In the genomic region with DNA sequence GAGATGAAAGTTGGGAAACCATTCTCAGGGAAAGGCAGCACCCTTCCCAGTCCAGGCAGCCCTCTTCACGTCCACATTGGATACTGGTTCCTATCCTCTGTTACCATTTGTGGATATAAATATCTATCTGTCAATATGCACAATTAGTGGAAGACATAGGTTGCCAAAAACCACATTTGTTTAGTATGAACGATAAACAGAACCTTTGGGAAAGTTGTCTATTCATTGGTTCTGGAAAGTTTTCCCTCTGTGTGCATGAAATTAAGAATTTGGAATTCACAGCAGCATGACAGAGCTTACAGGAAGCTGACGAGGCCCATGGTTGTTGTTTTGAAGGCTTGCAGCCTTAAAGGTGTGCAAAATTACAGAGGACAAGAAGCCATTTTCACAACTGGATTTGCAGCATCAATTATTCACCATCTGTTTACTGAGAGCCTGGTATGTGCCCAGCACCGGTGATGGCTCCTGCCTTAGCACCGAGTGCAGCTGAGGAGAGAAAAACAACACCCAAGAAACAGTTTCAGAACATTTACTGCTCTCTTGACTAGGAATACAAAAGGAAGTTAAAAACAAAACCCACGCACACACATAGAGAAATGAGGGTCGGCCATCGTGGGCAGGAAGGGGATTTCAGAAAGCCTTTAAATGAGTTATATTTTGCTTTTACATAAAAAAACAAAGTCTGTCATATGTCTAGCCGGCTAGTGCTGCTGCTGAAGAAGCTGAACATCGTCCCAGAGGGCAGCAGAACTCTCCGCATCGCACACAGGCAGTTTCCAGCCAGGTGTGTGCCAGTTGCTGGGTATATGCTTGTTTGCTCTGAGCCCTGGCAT, we compare ENCODE assay signal across 17 cellular contexts.
A peak's percentile ranks its signal among the peaks of the same experiment; 100 is the strongest.
DNase-seq lines count a peak whose midpoint lies in the region; ATAC-seq and TF ChIP-seq lines count a peak whose summit lies in the region.
"Had no signal": no experiment of that assay in that cellular context is flagged by ENCODE, and none has a peak within 500 bp of the region (broad histone marks: within the 10 kb centered on the region; RNA-seq: fewer than 3 reads in every experiment).

No MANE protein-coding gene starts in this region.

- H3K27ac ChIP-seq in BLaER1 = 0 out of 2 replicates have a peak overlapping the region, but pooled peaks have one; percentile 18
- no peak overlapping the region for H3K27ac ChIP-seq in CD8-positive, alpha-beta T cell (ENCODE audit: low read depth, low read length)
- no peak overlapping the region for H3K27ac ChIP-seq in OCI-LY7 (ENCODE audit: low read depth, low read length, poor library complexity, severe bottlenecking)
- H3K27ac ChIP-seq: ascending aorta, coronary artery, esophagus muscularis mucosa, left ventricle myocardium inferior, sigmoid colon had no signal

- intact Hi-C loops in CD8-positive, alpha-beta T cell (cut with DNase I, micrococcal nuclease) = loop anchor here in 1 of 2 experiments (1.0 to 10.0 kb wide), 3 partner anchors 36 to 185 kb away; no protein-coding TSS in a partner anchor
- intact Hi-C loops in OCI-LY7 (cut with micrococcal nuclease; ENCODE audit: unreplicated experiment) = no loop called here
- intact Hi-C loops in left cardiac atrium (cut with DNase I) = no loop called here

- no peak overlapping the region; the same call in 1 of the 2 replicates for H2AFZ ChIP-seq in OCI-LY7 (ENCODE audit: low read length)

- H3K4me3 Mint-ChIP-seq in CD8-positive, alpha-beta T cell = peak overlapping the region; percentile 57
- no peak overlapping the region for H3K4me3 Mint-ChIP-seq in memory B cell
- H3K4me3 Mint-ChIP-seq: T-helper 2 cell treated with Interferon-gamma antibody and Interleukin-4, amounts not matched to agents 5 μg/mL and 100 μg/mL, for 36 hours had no signal

- no peak for TF ChIP-seq CTCF in CD8-positive, alpha-beta T cell (IDR thresholded peaks at IDR 0.05)
- no peak for TF ChIP-seq CTCF in OCI-LY7 (conservative IDR thresholded peaks at IDR 0.05; ENCODE audit: low read length)

- peaks cover under 1% of the 10 kb centered on the region for H3K36me3 Mint-ChIP-seq in CD8-positive, alpha-beta T cell
- H3K36me3 Mint-ChIP-seq in memory B cell = peaks cover 11% of the 10 kb centered on the region

- no peaks in the 10 kb centered on the region for H3K79me2 ChIP-seq in OCI-LY7 (ENCODE audit: insufficient read depth, low read depth, low read length)

- H3K4me2 ChIP-seq in BLaER1 = peak overlapping the region; percentile 51
- H3K4me2 ChIP-seq in OCI-LY7 (ENCODE audit: low read length) = no peak overlapping the region; the same call in 1 of the 2 replicates

- DNase-seq in CD8-positive, alpha-beta T cell = peak in 4 of 7 experiments; percentile 9 to 67 (median 36)
- DNase-seq in OCI-LY7 (ENCODE audit: low spot score) = peak; percentile 12
- DNase-seq in memory B cell (ENCODE audit: low spot score in 2 of 2) = no peak
- no peak for DNase-seq in left cardiac atrium
- DNase-seq: COR-L47, hippocampal formation, left ventricle myocardium inferior, NCI-H1048, NCI-H526, sigmoid colon had no signal

- ATAC-seq in CD8-positive, alpha-beta T cell = peak; percentile 84
- ATAC-seq in memory B cell (ENCODE audit: low read depth) = no peak
- ATAC-seq in left cardiac atrium = no peak
- no peak for ATAC-seq in HG03135 (IDR thresholded peaks at IDR 0.05; ENCODE audit: unreplicated experiment)
- no peak for ATAC-seq in HG02970 (IDR thresholded peaks at IDR 0.05; ENCODE audit: low FRiP score, unreplicated experiment)

- CTCF ChIA-PET in CD8-positive, alpha-beta T cell (lab: Charles Lee) = no interaction called here
- CTCF ChIA-PET in OCI-LY7 (lab: Charles Lee; ENCODE audit: unreplicated experiment) = no interaction called here

- peaks cover 29% of the 10 kb centered on the region for H3K4me1 Mint-ChIP-seq in CD8-positive, alpha-beta T cell (ENCODE audit: low read depth)
- H3K4me1 Mint-ChIP-seq in memory B cell = peaks cover 11% of the 10 kb centered on the region

- H3K4me3 ChIP-seq in BLaER1 (no peak overlapping the region), OCI-LY7 (ENCODE audit: low read depth, low read length, poor library complexity, severe bottlenecking) (no peak overlapping the region)
- H3K4me3 ChIP-seq in CD8-positive, alpha-beta T cell (ENCODE audit: low read depth, low read length) = no peak overlapping the region
- H3K4me3 ChIP-seq: ascending aorta, coronary artery, esophagus muscularis mucosa, left ventricle myocardium inferior, sigmoid colon had no signal

- H4K20me1 ChIP-seq in BLaER1 (no peaks in the 10 kb centered on the region), OCI-LY7 (ENCODE audit: insufficient read depth, low read length) (no peaks in the 10 kb centered on the region)

- H3K36me3 ChIP-seq in BLaER1 (no peaks in the 10 kb centered on the region), OCI-LY7 (ENCODE audit: insufficient read depth, low read length) (no peaks in the 10 kb centered on the region)
- no peaks in the 10 kb centered on the region for H3K36me3 ChIP-seq in CD8-positive, alpha-beta T cell (ENCODE audit: insufficient read depth, low read length)
- H3K36me3 ChIP-seq: ascending aorta, esophagus muscularis mucosa, left ventricle myocardium inferior, sigmoid colon had no signal

- no peaks in the 10 kb centered on the region for H3K9me2 ChIP-seq in OCI-LY7 (ENCODE audit: insufficient read depth, low read length)

- peak overlapping the region; percentile 94 for H3K27ac Mint-ChIP-seq in CD8-positive, alpha-beta T cell
- H3K27ac Mint-ChIP-seq in memory B cell = peak overlapping the region; percentile 7
- H3K27ac Mint-ChIP-seq: T-helper 2 cell treated with Interferon-gamma antibody and Interleukin-4, amounts not matched to agents 5 μg/mL and 100 μg/mL, for 36 hours had no signal

- H3K9ac ChIP-seq in BLaER1 = 0 out of 2 replicates have a peak overlapping the region, but pooled peaks have one; percentile 15

- H3K4me1 ChIP-seq in BLaER1 (peaks cover 16% of the 10 kb centered on the region), OCI-LY7 (ENCODE audit: insufficient read depth, low read length, poor library complexity, severe bottlenecking) (no peaks in the 10 kb centered on the region)
- peaks cover 14% of the 10 kb centered on the region for H3K4me1 ChIP-seq in CD8-positive, alpha-beta T cell (ENCODE audit: insufficient read depth, low read length)
- H3K4me1 ChIP-seq: ascending aorta, esophagus muscularis mucosa, left ventricle myocardium inferior, sigmoid colon had no signal

- H3K9me3 Mint-ChIP-seq in CD8-positive, alpha-beta T cell = peaks cover 4% of the 10 kb centered on the region
- H3K9me3 Mint-ChIP-seq in memory B cell = peaks cover 2% of the 10 kb centered on the region

- POLR2A ChIA-PET in CD8-positive, alpha-beta T cell (lab: Charles Lee) = interaction anchor here (0.8 kb wide), 1 partner anchor 203 kb away, joined by 3 read pairs; no protein-coding TSS in a partner anchor
- POLR2A ChIA-PET in OCI-LY7 (lab: Charles Lee) = no interaction called here

- H3K27me3 ChIP-seq in BLaER1 = no peaks in the 10 kb centered on the region
- no peaks in the 10 kb centered on the region for H3K27me3 ChIP-seq in CD8-positive, alpha-beta T cell (ENCODE audit: insufficient read depth, low read length)
- H3K27me3 ChIP-seq: ascending aorta, esophagus muscularis mucosa, sigmoid colon had no signal

- H3K9me3 ChIP-seq in BLaER1 (peaks cover 9% of the 10 kb centered on the region), OCI-LY7 (ENCODE audit: low read length) (no peaks in the 10 kb centered on the region)
- no peaks in the 10 kb centered on the region for H3K9me3 ChIP-seq in CD8-positive, alpha-beta T cell (ENCODE audit: low read length)

- no TSS peak for BruUV-seq in OCI-LY7 (replicated peaks; lab: Mats Ljungman, UMichigan)

- no peaks in the 10 kb centered on the region for H3K27me3 Mint-ChIP-seq in CD8-positive, alpha-beta T cell (ENCODE audit: low read depth)
- H3K27me3 Mint-ChIP-seq in memory B cell = no peaks in the 10 kb centered on the region

Comparison
In these comparisons a context has a peak if more than half of its experiments do, and no peak if none do; other contexts are left out.
1. DNase-seq: peak in CD8-positive, alpha-beta T cell (4 of 7) and OCI-LY7 (single experiment); none in memory B cell (0 of 2) and left cardiac atrium (single experiment).